In the genomic region with DNA sequence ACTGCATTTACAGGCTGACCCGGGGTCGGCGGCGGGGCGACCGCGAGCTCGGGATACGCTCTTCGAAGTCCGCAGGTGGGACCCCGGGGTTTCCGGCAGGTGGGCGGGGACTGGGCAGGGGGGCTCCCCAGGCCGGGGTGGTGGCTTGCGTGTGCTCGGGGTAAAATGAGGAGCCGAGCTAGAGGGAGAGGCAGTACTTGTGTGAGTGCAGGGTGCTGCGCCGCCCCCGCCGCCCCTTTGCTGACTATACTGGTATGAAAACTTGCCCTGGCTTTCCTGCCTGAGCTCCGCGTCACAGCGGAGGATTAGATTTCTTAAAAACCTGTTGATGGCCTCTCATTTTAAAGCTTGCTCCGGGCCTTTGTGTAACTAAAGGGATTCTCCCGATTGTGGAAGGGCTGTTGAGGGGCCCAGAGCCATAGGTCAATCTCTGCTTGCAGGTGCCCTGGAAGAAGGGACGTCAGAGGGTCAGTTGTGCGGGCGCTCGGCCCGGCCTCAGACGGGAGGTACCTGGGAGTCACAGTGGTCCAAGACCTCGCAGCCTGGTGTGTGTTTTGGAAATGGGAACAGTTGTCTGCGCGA, we compare ENCODE assay signal across 8 cellular contexts. TPM values are rescaled to one million over a fixed set of nuclear protein-coding genes. Genes with fewer than 3 reads are reported as not detected.
DNase-seq lines count a peak whose midpoint lies in the region; ATAC-seq, FAIRE-seq and TF ChIP-seq lines count a peak whose summit lies in the region.

No MANE protein-coding gene starts in this region.

- peaks cover 3% of the 10 kb centered on the region for H4K20me1 ChIP-seq in neural progenitor cell (ENCODE audit: low read depth)

- H3K4me3 Mint-ChIP-seq in neural progenitor cell: peak overlapping the region; percentile 98

- H3K4me1 Mint-ChIP-seq in neural progenitor cell: peaks cover 20% of the 10 kb centered on the region

- no peak for TF ChIP-seq POLR2A in stomach (IDR thresholded peaks at IDR 0.05)

- peaks cover 7% of the 10 kb centered on the region for H3K36me3 Mint-ChIP-seq in neural progenitor cell

- intact Hi-C loops in stomach (cut with DNase I; ENCODE audit: low total_unique reads): loop anchor here (10.0 kb wide), 1 partner anchor 69 kb away; the partner anchor contains the start of gene NAPEPLD

- H3F3A ChIP-seq in neural progenitor cell (ENCODE audit: low read depth): peaks cover 20% of the 10 kb centered on the region

- H3K36me3 ChIP-seq in neural progenitor cell (no peaks in the 10 kb centered on the region), stomach (no peaks in the 10 kb centered on the region)

- TF ChIP-seq CTCF in foreskin fibroblast (IDR thresholded peaks at IDR 0.05; ENCODE audit: low read depth, low read length): no peak
- no peak for TF ChIP-seq CTCF in neural progenitor cell (IDR thresholded peaks at IDR 0.05)
- no peak for TF ChIP-seq CTCF in stomach (IDR thresholded peaks at IDR 0.05)

- ATAC-seq in GM19438 (IDR thresholded peaks at IDR 0.05; ENCODE audit: low read depth, unreplicated experiment) (peak; percentile 46), HG03558 (IDR thresholded peaks at IDR 0.05; ENCODE audit: extremely low read depth, unreplicated experiment) (peak; percentile 27)

- H3K9ac ChIP-seq in neural progenitor cell: peak overlapping the region; percentile 58

- FAIRE-seq in RCC 7860 (lab: Jason Lieb, UNC): no peak

- peaks cover 7% of the 10 kb centered on the region for H3K27me3 Mint-ChIP-seq in neural progenitor cell (ENCODE audit: insufficient read depth, low read depth)

- peak overlapping the region; percentile 82 for H3K4me2 ChIP-seq in neural progenitor cell

- H3K27ac Mint-ChIP-seq in neural progenitor cell: peak overlapping the region; percentile 50

- WGBS in stomach, 5 donors: 0 to 5% (median 0%) methylated on average over 23 to 36 of the region's 36 CpGs

- H3K79me2 ChIP-seq in neural progenitor cell (ENCODE audit: low read depth): peaks cover 54% of the 10 kb centered on the region

- H3K4me1 ChIP-seq in neural progenitor cell (peaks cover 6% of the 10 kb centered on the region), stomach (peaks cover 10 to 40% (median 28%) of the 10 kb centered on the region in 4 donors)

- TF ChIP-seq EP300 in stomach (IDR thresholded peaks at IDR 0.05): no peak

- H3K27ac ChIP-seq in neural progenitor cell (peak overlapping the region; percentile 84), stomach (peak overlapping the region; percentile 92 to 98 (median 96))

- H3K27me3 ChIP-seq in neural progenitor cell (no peaks in the 10 kb centered on the region), stomach (no peaks in the 10 kb centered on the region)

- H3K9me3 ChIP-seq in neural progenitor cell (ENCODE audit: low read depth) (no peaks in the 10 kb centered on the region), stomach (no peaks in the 10 kb centered on the region)

- H3K4me3 ChIP-seq in foreskin fibroblast (ENCODE audit: low read depth in 1 of 2, low read length in 2 of 2) (peak overlapping the region; percentile 77 to 84), neural progenitor cell (peak overlapping the region; percentile 80), stomach (peak overlapping the region; percentile 65 to 87 (median 78))

- H3K9me3 Mint-ChIP-seq in neural progenitor cell: peaks cover 2% of the 10 kb centered on the region

- H2AFZ ChIP-seq in neural progenitor cell (replicated peaks): peak overlapping the region; percentile 90

- DNase-seq in CD1c-positive myeloid dendritic cell (ENCODE audit: extremely low spot score): peak; percentile 63
- peak; percentile 41 for DNase-seq in RCC 7860 (ENCODE audit: low spot score)
- peak; percentile 63 for DNase-seq in activated gamma-delta T cell treated with Interleukin-2 at 50 U/mL for 16 hours
- peak; percentile 43 to 78 for DNase-seq in foreskin fibroblast
- peak; percentile 78 for DNase-seq in neural progenitor cell (ENCODE audit: low spot score)
- peak; percentile 58 for DNase-seq in stomach

RNA-seq across cellular contexts. Expression of gene ARMC10, which starts 0.5 kb away (rescaled TPM):
- total RNA-seq in neural progenitor cell (ENCODE audit: low replicate concordance): 49.9 and 56.5 TPM in 2 replicates
- total RNA-seq in stomach: 100 to 1,000 TPM in 1 of 5 donors, 10 to 100 TPM in 3, 1 to 10 TPM in 1; 1.8 to 118 (median 38.8) TPM
- 10 to 100 TPM; 16.9 to 25.1 (median 18.5) TPM for polyA plus RNA-seq in stomach

RNA-seq across cellular contexts. Expression of gene FBXL13, which starts 0.8 kb away (rescaled TPM):
- total RNA-seq in neural progenitor cell (ENCODE audit: low replicate concordance) (4.3 and 8.2 TPM in 2 replicates), stomach (10 to 100 TPM in 3 of 5 donors, 1 to 10 TPM in 1, not detected in 1; 5.8 to 25.3 (median 10.8) TPM)
- polyA plus RNA-seq in stomach: 1 to 10 TPM in 2 of 3 donors, under 1 TPM in 1; 0.80 to 6.0 (median 2.4) TPM

Comparison
In these comparisons a context has a peak if more than half of its experiments do, and no peak if none do; other contexts are left out.
1. Peak in every context shown above with its lines: DNase-seq, ATAC-seq, H3K4me3 ChIP-seq and H3K27ac ChIP-seq.